Comparison of ENCODE assay signal across 10 cellular contexts in genomic region chr9:114349713-114350480, GRCh38. TPM values are rescaled to one million over a fixed set of nuclear protein-coding genes. Genes with fewer than 3 reads are reported as not detected.
A peak's percentile ranks its signal among the peaks of the same experiment; 100 is the strongest.
DNase-seq lines count a peak whose midpoint lies in the region; ATAC-seq and TF ChIP-seq lines count a peak whose summit lies in the region.
"Had no signal": no experiment of that assay in that cellular context is flagged by ENCODE, and none has a peak within 500 bp of the region (broad histone marks: within the 10 kb centered on the region; RNA-seq: fewer than 3 reads in every experiment).

No MANE protein-coding gene starts in this region.

- no peak overlapping the region for H3K4me3 ChIP-seq in Caco-2 (ENCODE audit: low read depth, low read length)
- H3K4me3 ChIP-seq in Loucy (ENCODE audit: low read length, poor library complexity, severe bottlenecking) = no peak overlapping the region
- H3K4me3 ChIP-seq in effector memory CD4-positive, alpha-beta T cell (ENCODE audit: insufficient read depth, low read depth, low read length, poor library complexity, severe bottlenecking) = no peak overlapping the region

- H3K27me3 ChIP-seq in Caco-2 (replicated peaks; ENCODE audit: control insufficient read depth, insufficient read depth, low read length) (no peaks in the 10 kb centered on the region), Loucy (ENCODE audit: insufficient read depth, low read length, poor library complexity, severe bottlenecking) (no peaks in the 10 kb centered on the region)
- H3K27me3 ChIP-seq in effector memory CD4-positive, alpha-beta T cell (replicated peaks; ENCODE audit: control insufficient read depth, insufficient read depth, low read length, poor library complexity, severe bottlenecking) = no peaks in the 10 kb centered on the region

- TF ChIP-seq CTCF in Caco-2 (IDR thresholded peaks at IDR 0.05; ENCODE audit: insufficient read depth in 1 of 2, low read depth in 1 of 2, low read length in 1 of 2, severe bottlenecking in 1 of 2, unreplicated experiment in 1 of 2) (no peak), Loucy (conservative IDR thresholded peaks at IDR 0.05; ENCODE audit: low read length) (no peak)

- CTCF ChIA-PET in Caco-2 (lab: Charles Lee) = interaction anchor here (0.5 to 0.7 kb wide), 2 partner anchors 43 to 718 kb away, joined by 3 to 4 read pairs; no protein-coding TSS in a partner anchor

- H3K4me3 Mint-ChIP-seq in Caco-2 (ENCODE audit: unreplicated experiment) = peak overlapping the region; percentile 0

- in situ Hi-C loops in KBM-7 (cut with MboI; ENCODE audit: low pct_unique_long_range_greater_than_20kb, low sequenced_read_pairs) = no loop called here

- H3K9me3 ChIP-seq in Caco-2 = no peaks in the 10 kb centered on the region
- H3K9me3 ChIP-seq in Loucy (ENCODE audit: insufficient read depth, low read depth, low read length) = no peaks in the 10 kb centered on the region
- H3K9me3 ChIP-seq in effector memory CD4-positive, alpha-beta T cell (ENCODE audit: control insufficient read depth, low read length) = no peaks in the 10 kb centered on the region

- H3K27ac Mint-ChIP-seq in Caco-2 (ENCODE audit: unreplicated experiment) = peak overlapping the region; percentile 69

- H3K36me3 ChIP-seq in Caco-2 (ENCODE audit: control insufficient read depth, insufficient read depth, low read length) (peaks cover 2% of the 10 kb centered on the region; the same call in 1 of the 2 replicates), Loucy (ENCODE audit: insufficient read depth, low read length) (peaks cover 76% of the 10 kb centered on the region; the same call in 1 of the 2 replicates)
- H3K36me3 ChIP-seq in effector memory CD4-positive, alpha-beta T cell (ENCODE audit: control insufficient read depth, insufficient read depth, low read length) = peaks cover 87% of the 10 kb centered on the region

- H3K79me2 ChIP-seq in Loucy (ENCODE audit: insufficient read depth, low read length) = no peaks in the 10 kb centered on the region

- H3K27ac ChIP-seq in effector memory CD4-positive, alpha-beta T cell (ENCODE audit: insufficient read depth, low read length, poor library complexity, severe bottlenecking) = peak overlapping the region; percentile 68

- H3F3A ChIP-seq in Loucy (ENCODE audit: low read depth) = 0 out of 2 replicates have a peak, but pooled peaks cover 4% of the 10 kb centered on the region

- peaks cover 40% of the 10 kb centered on the region for H3K36me3 Mint-ChIP-seq in Caco-2 (ENCODE audit: insufficient read depth, unreplicated experiment)

- POLR2A ChIA-PET in Caco-2 (lab: Charles Lee) = interaction anchor here (0.7 kb wide), 1 partner anchor 237 kb away, joined by 4 read pairs; no protein-coding TSS in a partner anchor

- H4K20me1 ChIP-seq in Loucy (ENCODE audit: insufficient read depth, low read length, poor library complexity, severe bottlenecking) = peaks cover 7% of the 10 kb centered on the region

- no peaks in the 10 kb centered on the region for H3K9me3 Mint-ChIP-seq in Caco-2 (ENCODE audit: unreplicated experiment)

- H3K4me1 Mint-ChIP-seq in Caco-2 (ENCODE audit: low read depth, unreplicated experiment) = peaks cover 15% of the 10 kb centered on the region

- no peaks in the 10 kb centered on the region for H3K9me2 ChIP-seq in Loucy (replicated peaks; ENCODE audit: low read depth, low read length)

- peak overlapping the region; percentile 55 for H3K4me2 ChIP-seq in Loucy (ENCODE audit: low read depth, low read length, poor library complexity, severe bottlenecking)

- H3K9ac ChIP-seq in Loucy (ENCODE audit: low read depth, low read length, poor library complexity, severe bottlenecking) = peak overlapping the region; percentile 35

- no peak overlapping the region for H2AFZ ChIP-seq in Loucy (ENCODE audit: low read length)

- BruUV-seq in Caco-2 (replicated peaks; lab: Mats Ljungman, UMichigan) = no TSS peak

- no peak for DNase-seq in Caco-2
- no peak for DNase-seq in effector memory CD4-positive, alpha-beta T cell
- DNase-seq in sciatic nerve (ENCODE audit: low spot score) = no peak
- no peak for DNase-seq in KBM-7
- no peak for DNase-seq in anterior cingulate cortex (lab: John Stamatoyannopoulos, UW)
- DNase-seq: NCI-H1694 treated with DMSO at 0.1 percent for 48 hours had no signal

- ATAC-seq in sciatic nerve = peak; percentile 43
- ATAC-seq in HG02885 (IDR thresholded peaks at IDR 0.05; ENCODE audit: poor library complexity, unreplicated experiment) = no peak
- no peak for ATAC-seq in HG02970 (IDR thresholded peaks at IDR 0.05; ENCODE audit: low FRiP score, unreplicated experiment)

- H3K27me3 Mint-ChIP-seq in Caco-2 (ENCODE audit: insufficient read depth, unreplicated experiment) = no peaks in the 10 kb centered on the region

- intact Hi-C loops in Caco-2 (cut with micrococcal nuclease; ENCODE audit: unreplicated experiment) = loop anchor here (2.0 kb wide), 1 partner anchor 47 kb away; no protein-coding TSS in a partner anchor
- intact Hi-C loops in sciatic nerve (cut with DNase I) = no loop called here

- H3K4me1 ChIP-seq in Caco-2 (peaks cover 17% of the 10 kb centered on the region), Loucy (ENCODE audit: insufficient read depth, low read length, poor library complexity, severe bottlenecking) (peaks cover 19% of the 10 kb centered on the region)
- H3K4me1 ChIP-seq in effector memory CD4-positive, alpha-beta T cell (ENCODE audit: control insufficient read depth, insufficient read depth, low read length, poor library complexity, severe bottlenecking) = peaks cover 14% of the 10 kb centered on the region

RNA-seq across cellular contexts. Expression of gene ORM2, which starts 20.2 kb away (rescaled TPM):
- 45.5 and 46.0 TPM in 2 replicates for total RNA-seq in Caco-2 (2022)
- total RNA-seq in sciatic nerve = not detected
- total RNA-seq: frontal cortex had no signal

RNA-seq across cellular contexts. Expression of gene ORM1, which starts 27.0 kb away (rescaled TPM):
- total RNA-seq in Caco-2 (2022) (18.3 and 27.5 TPM in 2 replicates), sciatic nerve (0.76 TPM)

RNA-seq across cellular contexts. Expression of gene AKNA, which starts 37.9 kb away (rescaled TPM):
- total RNA-seq in Caco-2 (2022) (43.0 and 57.8 TPM in 2 replicates), sciatic nerve (29.0 TPM)

Comparison
In these comparisons a context has a peak if more than half of its experiments do, and no peak if none do; other contexts are left out.
1. RNA of gene ORM2, which starts 20.2 kb away (total RNA-seq): 45.5 to 46.0 TPM in Caco-2; not detected in sciatic nerve (single experiment); every median in the first group is over 10 times any median in the second.
2. RNA of gene ORM1, which starts 27.0 kb away (total RNA-seq): 18.3 to 27.5 TPM in Caco-2; 0.76 TPM in sciatic nerve (single experiment); every median in the first group is over 10 times any median in the second.